In the genomic region with DNA sequence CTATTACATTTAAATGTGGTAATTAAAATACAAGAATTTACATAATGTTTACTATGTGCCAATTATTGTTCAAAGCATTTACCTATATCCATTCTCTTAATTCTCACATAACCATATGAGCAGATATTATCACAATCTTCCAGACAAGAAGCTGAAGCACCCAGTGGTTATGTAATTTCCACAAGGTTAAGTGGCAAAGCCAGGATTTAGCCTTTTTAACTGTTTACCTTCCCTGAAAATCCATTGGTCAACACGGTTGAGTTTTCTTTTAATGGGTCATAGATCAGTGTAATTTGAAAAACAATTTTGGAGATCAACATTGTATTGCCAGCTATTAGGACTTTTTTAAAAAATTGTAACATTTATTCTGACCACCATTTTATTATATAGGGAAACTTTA, we compare ENCODE assay signal across 33 cellular contexts.
"Had no signal": no experiment of that assay in that cellular context is flagged by ENCODE, and none has a peak within 500 bp of the region (broad histone marks: within the 10 kb centered on the region; RNA-seq: fewer than 3 reads in every experiment).

No MANE protein-coding gene starts in this region.

- H3K4me1 ChIP-seq: ascending aorta, breast epithelium had no signal

- H3K27me3 ChIP-seq: adrenal gland, ascending aorta, body of pancreas, brain microvascular endothelial cell, breast epithelium, cardiac muscle cell had no signal

- FAIRE-seq: astrocyte, bronchial epithelial cell, colon had no signal

- H3K36me3 ChIP-seq: adrenal gland, ascending aorta, brain microvascular endothelial cell, breast epithelium, cardiac muscle cell had no signal

- H3K9me3 ChIP-seq: adrenal gland, ascending aorta, body of pancreas, breast epithelium had no signal

- H3K27ac ChIP-seq: adrenal gland, ascending aorta, body of pancreas, brain microvascular endothelial cell, breast epithelium, cardiac muscle cell had no signal

- ATAC-seq: activated naive CD4-positive, alpha-beta T cell treated with anti-CD3 and anti-CD28 coated beads, Interleukin-2, amount 50 U/mL, for 72 hours; activated naive CD8-positive, alpha-beta T cell treated with anti-CD3 and anti-CD28 coated beads, Interleukin-2, amount 50 U/mL, for 24 hours; activated T-cell treated with anti-CD3 and anti-CD28 coated beads, Interleukin-2, amount 50 U/mL, for 4 hours; activated T-cell treated with anti-CD3 and anti-CD28 coated beads, Interleukin-2, amount 50 U/mL, for 72 hours; activated T-helper 17 cell treated with anti-CD3 and anti-CD28 coated beads, Interleukin-2, amount 50 U/mL, for 72 hours; body of pancreas had no signal

- DNase-seq: activated effector memory CD4-positive, alpha-beta T cell treated with anti-CD3 and anti-CD28 coated beads, Interleukin-2, amount 50 U/mL, for 16 hours; activated effector memory CD4-positive, alpha-beta T cell treated with Interleukin-2 at 50 U/mL for 16 hours; activated gamma-delta T cell; activated gamma-delta T cell treated with Interleukin-2 at 50 U/mL for 16 hours; activated naive CD4-positive, alpha-beta T cell; activated naive CD4-positive, alpha-beta T cell treated with anti-CD3 and anti-CD28 coated beads for 36 hours; activated naive CD4-positive, alpha-beta T cell treated with anti-CD3 and anti-CD28 coated beads, Interleukin-2, amount 10 ng/mL, durations not matched to agents 7 days and 5 days; activated naive CD4-positive, alpha-beta T cell treated with anti-CD3 and anti-CD28 coated beads, Interleukin-2, amount 50 U/mL, for 16 hours; activated naive CD4-positive, alpha-beta T cell treated with Interleukin-2 at 50 U/mL for 16 hours; activated naive CD8-positive, alpha-beta T cell treated with anti-CD3 and anti-CD28 coated beads for 36 hours; activated naive CD8-positive, alpha-beta T cell treated with anti-CD3 and anti-CD28 coated beads, Interleukin-2, amount 10 ng/mL, durations not matched to agents 7 days and 5 days; activated naive CD8-positive, alpha-beta T cell treated with anti-CD3 and anti-CD28 coated beads, Interleukin-2, amount 50 U/mL, for 24 hours; activated T-cell treated with anti-CD3 and anti-CD28 coated beads, Interleukin-2, amount 50 U/mL, for 4 hours; activated T-cell treated with anti-CD3 and anti-CD28 coated beads, Interleukin-2, amount 50 U/mL, for 48 hours; activated T-cell treated with anti-CD3 and anti-CD28 coated beads, Interleukin-2, amount 50 U/mL, for 72 hours; adrenal gland; amniotic stem cell; amygdala; anterior cingulate cortex; aorta; body of pancreas; brain microvascular endothelial cell; caudate nucleus; central memory CD4-positive, alpha-beta T cell; cerebellar nuclear complex had no signal

- H3K4me3 ChIP-seq: adrenal gland, ascending aorta, body of pancreas, breast epithelium, cardiac muscle cell had no signal
